Comparison of ENCODE assay signal across 33 cellular contexts in the genomic region with DNA sequence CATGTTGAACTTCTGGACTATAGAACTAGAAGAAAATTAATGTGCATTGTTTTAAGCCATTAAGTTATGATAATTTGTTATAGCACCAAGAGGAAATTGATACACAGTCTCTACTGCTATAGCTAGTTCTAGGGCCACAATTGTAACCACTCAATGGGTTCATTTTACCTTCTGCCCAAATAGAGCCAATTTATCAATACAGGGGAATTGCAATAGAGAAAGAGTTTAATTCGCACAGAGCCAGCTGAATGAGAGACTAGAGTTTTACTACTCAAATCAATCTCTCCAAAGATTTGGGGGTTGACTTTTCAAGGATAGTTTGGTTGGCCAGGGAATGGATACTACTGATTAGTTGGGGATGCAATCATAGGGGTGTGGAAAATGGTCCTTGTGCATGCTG. TPM values are rescaled to one million over a fixed set of nuclear protein-coding genes. Genes with fewer than 3 reads are reported as not detected.
"Had no signal": no experiment of that assay in that cellular context is flagged by ENCODE, and none has a peak within 500 bp of the region (broad histone marks: within the 10 kb centered on the region; RNA-seq: fewer than 3 reads in every experiment).

No MANE protein-coding gene starts in this region.

- H3K36me3 ChIP-seq: ascending aorta, cardiac muscle cell had no signal

- H3K4me3 ChIP-seq: ascending aorta, cardiac muscle cell had no signal

- FAIRE-seq: bronchial epithelial cell, TTC549 had no signal

- ATAC-seq: activated CD8-positive, alpha-beta T cell treated with anti-CD3 and anti-CD28 coated beads for 36 hours; activated naive CD4-positive, alpha-beta T cell treated with anti-CD3 and anti-CD28 coated beads, Interleukin-2, amount 50 U/mL, for 72 hours; activated T-cell treated with anti-CD3 and anti-CD28 coated beads, Interleukin-2, amount 50 U/mL, for 4 hours; activated T-cell treated with anti-CD3 and anti-CD28 coated beads, Interleukin-2, amount 50 U/mL, for 72 hours; activated T-helper 17 cell treated with anti-CD3 and anti-CD28 coated beads, Interleukin-2, amount 50 U/mL, for 72 hours had no signal

- DNase-seq: activated B cell treated with CpG ODN at 0.5 μM for 24 hours; activated CD4-positive, alpha-beta memory T cell treated with anti-CD3 and anti-CD28 coated beads for 36 hours; activated CD4-positive, alpha-beta T cell treated with anti-CD3 and anti-CD28 coated beads for 4 hours; activated CD4-positive, alpha-beta T cell treated with anti-CD3 and anti-CD28 coated beads, Interleukin-2, amount 10 ng/mL, durations not matched to agents 24 days and 14 days; activated CD4-positive, alpha-beta T cell treated with anti-CD3 and anti-CD28 coated beads, Interleukin-2, amount 50 U/mL, for 1 hour; activated CD4-positive, alpha-beta T cell treated with anti-CD3 and anti-CD28 coated beads, Interleukin-2, amount 50 U/mL, for 4 hours; activated CD4-positive, CD25-positive, alpha-beta regulatory T cell treated with anti-CD3 and anti-CD28 coated beads, Interleukin-2, amount 50 U/mL, for 72 hours; activated CD8-positive, alpha-beta memory T cell treated with anti-CD3 and anti-CD28 coated beads, Interleukin-2, amount 50 U/mL, for 4 hours; activated CD8-positive, alpha-beta T cell treated with anti-CD3 and anti-CD28 coated beads for 36 hours; activated effector memory CD4-positive, alpha-beta T cell treated with anti-CD3 and anti-CD28 coated beads, Interleukin-2, amount 50 U/mL, for 16 hours; activated gamma-delta T cell treated with Interleukin-2 at 50 U/mL for 16 hours; activated naive CD4-positive, alpha-beta T cell; activated naive CD4-positive, alpha-beta T cell treated with anti-CD3 and anti-CD28 coated beads for 36 hours; activated naive CD4-positive, alpha-beta T cell treated with anti-CD3 and anti-CD28 coated beads, Interleukin-2, amount 50 U/mL, for 16 hours; activated naive CD8-positive, alpha-beta T cell treated with anti-CD3 and anti-CD28 coated beads for 36 hours; activated T-cell treated with anti-CD3 and anti-CD28 coated beads for 4 hours; activated T-cell treated with anti-CD3 and anti-CD28 coated beads, Interleukin-2, amount 50 U/mL, for 1 hour; activated T-cell treated with anti-CD3 and anti-CD28 coated beads, Interleukin-2, amount 50 U/mL, for 4 hours; activated T-cell treated with anti-CD3 and anti-CD28 coated beads, Interleukin-2, amount 50 U/mL, for 72 hours; amygdala; anterior cingulate cortex; caudate nucleus; cerebellar nuclear complex; T-helper 1 cell; T-helper 2 cell; T-helper 9 cell had no signal

- H3K4me1 ChIP-seq: ascending aorta had no signal

- H3K27me3 ChIP-seq: ascending aorta, cardiac muscle cell had no signal

- H3K27ac ChIP-seq: ascending aorta, cardiac muscle cell, VCaP had no signal

RNA-seq across cellular contexts. Expression of gene BICDL1, which starts 31.9 kb away (rescaled TPM):
- total RNA-seq: ascending aorta had no signal
